19 cellular contexts compared by ENCODE assay signal in genomic region chr9:14303526-14303925, GRCh38. TPM values are rescaled to one million over a fixed set of nuclear protein-coding genes. Genes with fewer than 3 reads are reported as not detected.
A peak's percentile ranks its signal among the peaks of the same experiment; 100 is the strongest.
DNase-seq lines count a peak whose midpoint lies in the region; ATAC-seq and TF ChIP-seq lines count a peak whose summit lies in the region.
"Had no signal": no experiment of that assay in that cellular context is flagged by ENCODE, and none has a peak within 500 bp of the region (broad histone marks: within the 10 kb centered on the region; RNA-seq: fewer than 3 reads in every experiment).

No MANE protein-coding gene starts in this region.

- DNase-seq in left ventricle myocardium superior (peak; percentile 22), right atrium auricular region (ENCODE audit: low spot score) (no peak), coronary artery (ENCODE audit: low spot score) (no peak), suprapubic skin (ENCODE audit: low spot score in 2 of 2) (no peak), upper lobe of left lung (no peak)
- DNase-seq: ACHN; activated CD4-positive, alpha-beta T cell treated with anti-CD3 and anti-CD28 coated beads, Interleukin-2, amount 10 ng/mL, durations not matched to agents 24 days and 14 days; activated naive CD8-positive, alpha-beta T cell treated with anti-CD3 and anti-CD28 coated beads, Interleukin-2, amount 10 ng/mL, durations not matched to agents 7 days and 5 days; erythroblast; foreskin keratinocyte; KBM-7; kidney glomerular epithelial cell; NCI-H187; T-helper 17 cell had no signal

- H3K4me1 Mint-ChIP-seq in nephron: peaks cover 91% of the 10 kb centered on the region
- H3K4me1 Mint-ChIP-seq: activated CD4-positive, alpha-beta T cell treated with anti-CD3 and anti-CD28 coated beads, Interleukin-2, amount 10 ng/mL, durations not matched to agents 24 days and 14 days; activated naive CD8-positive, alpha-beta T cell treated with anti-CD3 and anti-CD28 coated beads, Interleukin-2, amount 10 ng/mL, durations not matched to agents 7 days and 5 days; activated T-helper 17 cell treated with anti-CD3 and anti-CD28 coated beads, Interleukin-2, amount 50 U/mL, for 72 hours; T-helper 17 cell had no signal

- H3K27me3 Mint-ChIP-seq in nephron (ENCODE audit: low read depth): no peaks in the 10 kb centered on the region

- H3K27ac ChIP-seq in right atrium auricular region (peak overlapping the region in 1 of 2 donors; percentile 65), coronary artery (peak overlapping the region; percentile 56 to 69), suprapubic skin (peak overlapping the region; percentile 38), upper lobe of left lung (no peak overlapping the region)
- H3K27ac ChIP-seq: foreskin keratinocyte had no signal

- intact Hi-C loops in left ventricle myocardium superior (cut with micrococcal nuclease): no loop called here

- H3K27me3 ChIP-seq in right atrium auricular region (no peaks in the 10 kb centered on the region), suprapubic skin (no peaks in the 10 kb centered on the region), upper lobe of left lung (no peaks in the 10 kb centered on the region)
- H3K27me3 ChIP-seq: foreskin keratinocyte had no signal

- TF ChIP-seq CTCF in right atrium auricular region (IDR thresholded peaks at IDR 0.05) (no peak), coronary artery (IDR thresholded peaks at IDR 0.05) (no peak), nephron (IDR thresholded peaks at IDR 0.05; ENCODE audit: unreplicated experiment in 3 of 3) (no peak), suprapubic skin (IDR thresholded peaks at IDR 0.05) (no peak), upper lobe of left lung (IDR thresholded peaks at IDR 0.05) (no peak)

- peaks cover 0 to 95% of the 10 kb centered on the region in 2 donors for H3K4me1 ChIP-seq in right atrium auricular region
- peaks cover 57% of the 10 kb centered on the region for H3K4me1 ChIP-seq in suprapubic skin
- H3K4me1 ChIP-seq in upper lobe of left lung: peaks cover 14 to 25% (median 19%) of the 10 kb centered on the region in 4 donors

- peaks cover 55% of the 10 kb centered on the region for H3K36me3 Mint-ChIP-seq in nephron (ENCODE audit: low read depth)
- H3K36me3 Mint-ChIP-seq: activated naive CD8-positive, alpha-beta T cell treated with anti-CD3 and anti-CD28 coated beads, Interleukin-2, amount 10 ng/mL, durations not matched to agents 7 days and 5 days had no signal

- peak overlapping the region in 2 of 3 experiments; percentile 78 to 87 for H3K27ac Mint-ChIP-seq in nephron
- H3K27ac Mint-ChIP-seq: activated CD4-positive, alpha-beta T cell treated with anti-CD3 and anti-CD28 coated beads, Interleukin-2, amount 10 ng/mL, durations not matched to agents 24 days and 14 days; activated naive CD8-positive, alpha-beta T cell treated with anti-CD3 and anti-CD28 coated beads, Interleukin-2, amount 10 ng/mL, durations not matched to agents 7 days and 5 days; activated T-helper 17 cell treated with anti-CD3 and anti-CD28 coated beads, Interleukin-2, amount 50 U/mL, for 72 hours; T-helper 17 cell had no signal

- ATAC-seq in left ventricle myocardium superior (no peak), HG03095 (IDR thresholded peaks at IDR 0.05; ENCODE audit: unreplicated experiment) (no peak), upper lobe of left lung (ENCODE audit: low FRiP score in 2 of 2) (no peak), GM21515 (IDR thresholded peaks at IDR 0.05; ENCODE audit: unreplicated experiment) (no peak)
- ATAC-seq: activated T-helper 17 cell treated with anti-CD3 and anti-CD28 coated beads, Interleukin-2, amount 50 U/mL, for 72 hours; foreskin keratinocyte; T-helper 17 cell had no signal

- 80% methylated on average over 9 of the region's 9 CpGs for WGBS in suprapubic skin
- WGBS in upper lobe of left lung, 2 donors: 88 to 89% methylated on average over 9 of the region's 9 CpGs

- peak overlapping the region in 1 of 3 experiments; percentile 70 for H3K4me3 Mint-ChIP-seq in nephron
- H3K4me3 Mint-ChIP-seq: activated CD4-positive, alpha-beta T cell treated with anti-CD3 and anti-CD28 coated beads, Interleukin-2, amount 10 ng/mL, durations not matched to agents 24 days and 14 days; activated naive CD8-positive, alpha-beta T cell treated with anti-CD3 and anti-CD28 coated beads, Interleukin-2, amount 10 ng/mL, durations not matched to agents 7 days and 5 days; activated T-helper 17 cell treated with anti-CD3 and anti-CD28 coated beads, Interleukin-2, amount 50 U/mL, for 72 hours; T-helper 17 cell had no signal

- H3K9me3 ChIP-seq in right atrium auricular region: no peaks in the 10 kb centered on the region
- no peaks in the 10 kb centered on the region for H3K9me3 ChIP-seq in suprapubic skin
- no peaks in the 10 kb centered on the region for H3K9me3 ChIP-seq in upper lobe of left lung

- H3K4me3 ChIP-seq in right atrium auricular region (no peak overlapping the region), coronary artery (peak overlapping the region; percentile 23), suprapubic skin (no peak overlapping the region), upper lobe of left lung (no peak overlapping the region)

- no peak for TF ChIP-seq POLR2A in suprapubic skin (IDR thresholded peaks at IDR 0.05)
- no peak for TF ChIP-seq POLR2A in upper lobe of left lung (IDR thresholded peaks at IDR 0.05)

- no peak for TF ChIP-seq EP300 in suprapubic skin (IDR thresholded peaks at IDR 0.05)
- TF ChIP-seq EP300 in upper lobe of left lung (IDR thresholded peaks at IDR 0.05): no peak

- no peaks in the 10 kb centered on the region for H3K36me3 ChIP-seq in right atrium auricular region
- H3K36me3 ChIP-seq in suprapubic skin: no peaks in the 10 kb centered on the region
- H3K36me3 ChIP-seq in upper lobe of left lung: peaks cover 0 to 9% (median 3%) of the 10 kb centered on the region in 4 donors

- H3K9me3 Mint-ChIP-seq in nephron: no peaks in the 10 kb centered on the region
- H3K9me3 Mint-ChIP-seq: activated CD4-positive, alpha-beta T cell treated with anti-CD3 and anti-CD28 coated beads, Interleukin-2, amount 10 ng/mL, durations not matched to agents 24 days and 14 days; activated naive CD8-positive, alpha-beta T cell treated with anti-CD3 and anti-CD28 coated beads, Interleukin-2, amount 10 ng/mL, durations not matched to agents 7 days and 5 days; activated T-helper 17 cell treated with anti-CD3 and anti-CD28 coated beads, Interleukin-2, amount 50 U/mL, for 72 hours; mesothelial cell of epicardium had no signal

RNA-seq across cellular contexts. Expression of gene NFIB, which starts 10.4 kb away (rescaled TPM):
- 110 TPM for total RNA-seq in left ventricle myocardium superior
- 10 to 100 TPM; 74.4 to 80.1 TPM for total RNA-seq in right atrium auricular region
- total RNA-seq in suprapubic skin: 100 to 1,000 TPM in 2 of 4 donors, 10 to 100 TPM in 2; 90.4 to 204 (median 112) TPM
- 100 to 1,000 TPM in 1 of 6 donors, 10 to 100 TPM in 5; 33.9 to 109 (median 67.5) TPM for total RNA-seq in upper lobe of left lung
- total RNA-seq: activated CD4-positive, alpha-beta T cell treated with anti-CD3 and anti-CD28 coated beads, Interleukin-2, amount 10 ng/mL, durations not matched to agents 24 days and 14 days; activated naive CD8-positive, alpha-beta T cell treated with anti-CD3 and anti-CD28 coated beads, Interleukin-2, amount 10 ng/mL, durations not matched to agents 7 days and 5 days had no signal

Comparison
In these comparisons a context has a peak if more than half of its experiments do, and no peak if none do; other contexts are left out.
1. H3K27ac ChIP-seq: peak in coronary artery (2 of 2) and suprapubic skin (single experiment); none in upper lobe of left lung (0 of 4).